In the genomic region with DNA sequence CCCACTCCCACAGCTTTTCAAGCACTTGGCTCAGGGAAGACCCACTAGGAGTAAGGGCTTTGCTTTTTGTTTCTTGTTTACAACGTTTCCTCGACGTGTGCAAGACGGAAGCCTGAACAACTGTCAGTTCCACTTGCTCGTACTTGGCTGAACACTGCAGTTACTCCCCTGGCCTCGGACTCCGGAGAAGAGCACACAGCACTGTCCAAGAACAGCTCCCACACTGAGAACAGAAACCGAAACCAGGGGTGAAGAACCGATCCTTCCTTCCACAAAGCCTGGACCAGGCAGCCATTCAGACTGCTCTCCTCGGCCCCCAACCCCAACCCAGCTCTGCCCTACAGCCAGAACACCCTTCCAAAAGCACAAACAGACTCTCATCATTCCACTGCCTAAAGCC, we compare ENCODE assay signal across 8 cellular contexts. TPM values are rescaled to one million over a fixed set of nuclear protein-coding genes. Genes with fewer than 3 reads are reported as not detected.
DNase-seq lines count a peak whose midpoint lies in the region; ATAC-seq and TF ChIP-seq lines count a peak whose summit lies in the region.

No MANE protein-coding gene starts in this region.

- POLR2A ChIA-PET in T-cell (lab: Charles Lee) = interaction anchor here in 1 of 2 donors (0.6 to 0.9 kb wide), 2 partner anchors 13 to 218 kb away, joined by 3 read pairs; no protein-coding TSS in a partner anchor

- CTCF ChIA-PET in T-cell (lab: Charles Lee) = interaction anchor here in 1 of 2 donors (0.9 kb wide), 1 partner anchor 22 kb away, joined by 3 read pairs; no protein-coding TSS in a partner anchor

- DNase-seq in Ammon's horn (ENCODE audit: low spot score) (peak; percentile 86), T-cell (peak in 2 of 34 experiments; percentile 3 to 19), fibroblast of peridontal ligament (ENCODE audit: extremely low read depth) (peak; percentile 63), neural crest cell (ENCODE audit: low read depth, low spot score) (no peak), dedifferentiated amniotic fluid mesenchymal stem cell (ENCODE audit: extremely low spot score) (no peak), NCI-H1436 (lab: John Stamatoyannopoulos, UW) (no peak), COLO668 (lab: John Stamatoyannopoulos, UW; ENCODE audit: unreplicated experiment) (no peak)

- ATAC-seq in GM21723 (IDR thresholded peaks at IDR 0.05; ENCODE audit: unreplicated experiment) (peak; percentile 45), T-cell (replicated peaks in 1 of 4) (peak in 1 of 4 experiments; percentile 25)

- peak overlapping the region; percentile 88 to 90 for H3K27ac Mint-ChIP-seq in T-cell
- H3K27ac Mint-ChIP-seq in neural crest cell (ENCODE audit: unreplicated experiment) = peak overlapping the region; percentile 57

- no peaks in the 10 kb centered on the region for H3K27me3 Mint-ChIP-seq in T-cell
- H3K27me3 Mint-ChIP-seq in neural crest cell (ENCODE audit: low read depth) = no peaks in the 10 kb centered on the region

- H3K9me3 Mint-ChIP-seq in T-cell (no peaks in the 10 kb centered on the region), neural crest cell (no peaks in the 10 kb centered on the region)

- TF ChIP-seq CTCF in neural crest cell (conservative IDR thresholded peaks at IDR 0.05) = no peak

- H3K4me3 Mint-ChIP-seq in T-cell (peak overlapping the region; percentile 67 to 81 (median 67)), neural crest cell (no peak overlapping the region)

- H3K36me3 Mint-ChIP-seq in T-cell (peaks cover 43% of the 10 kb centered on the region), neural crest cell (ENCODE audit: low read depth) (peaks cover 7% of the 10 kb centered on the region)

- H3K4me1 Mint-ChIP-seq in T-cell (peaks cover 87 to 90% (median 89%) of the 10 kb centered on the region in 3 donors), neural crest cell (peaks cover 66% of the 10 kb centered on the region)

RNA-seq across cellular contexts. Expression of a gene that starts 25.5 kb away (rescaled TPM):
- total RNA-seq in T-cell (10 to 100 TPM; 45.5 to 73.4 (median 59.1) TPM), neural crest cell (12.6 and 15.8 TPM in 2 replicates)

Comparison
In these comparisons a context has a peak if more than half of its experiments do, and no peak if none do; other contexts are left out.
1. DNase-seq: peak in Ammon's horn (single experiment) and fibroblast of peridontal ligament (single experiment); none in neural crest cell (single experiment), dedifferentiated amniotic fluid mesenchymal stem cell (single experiment), NCI-H1436 (single experiment) and COLO668 (single experiment).